In genomic region chr19:36120092-36120983, GRCh38 we compare ENCODE assay signal across 1 cellular context.
TF ChIP-seq lines count a peak whose summit lies in the region.

No MANE protein-coding gene starts in this region.

TF ChIP-seq in HepG2, 621 proteins besides CTCF, POLR2A, EP300 and RAD21 (continued from another document and continues in another):
- TF ChIP-seq ZNF687 (CRISPR knock-in tag; IDR thresholded peaks at IDR 0.05) (peak; percentile 97), SCMH1 (CRISPR knock-in tag; IDR thresholded peaks at IDR 0.05; ENCODE audit: borderline replicate concordance) (no peak), PHB2 (IDR thresholded peaks at IDR 0.05; ENCODE audit: partially characterized antibody) (no peak), ZNF282 (IDR thresholded peaks at IDR 0.05; ENCODE audit: partially characterized antibody) (no peak), ZBTB40 (IDR thresholded peaks at IDR 0.05) (no peak), ZBTB40 (CRISPR knock-in tag; IDR thresholded peaks at IDR 0.05) (no peak), ZNF101 (CRISPR knock-in tag; IDR thresholded peaks at IDR 0.05; ENCODE audit: borderline replicate concordance, low read depth) (no peak), ELK4 (CRISPR knock-in tag; IDR thresholded peaks at IDR 0.05; ENCODE audit: borderline replicate concordance) (no peak), DNMT1 (CRISPR knock-in tag; IDR thresholded peaks at IDR 0.05) (no peak; the same call in 1 of the 2 replicates), CERS6 (CRISPR knock-in tag; IDR thresholded peaks at IDR 0.05) (no peak), PHF5A (CRISPR knock-in tag; IDR thresholded peaks at IDR 0.05; ENCODE audit: low read depth, unreplicated experiment) (no peak), SP1 (IDR thresholded peaks at IDR 0.05) (no peak), SP1 (CRISPR knock-in tag; IDR thresholded peaks at IDR 0.05) (no peak; the same call in none of the 2 replicates), POGZ (CRISPR knock-in tag; IDR thresholded peaks at IDR 0.05) (peak; percentile 57; the same call in 1 of the 2 replicates), ONECUT2 (CRISPR knock-in tag; IDR thresholded peaks at IDR 0.05) (no peak), ZBED4 (CRISPR knock-in tag; IDR thresholded peaks at IDR 0.05; ENCODE audit: borderline replicate concordance) (peak; percentile 80; the same call in 1 of the 2 replicates), ZNF792 (CRISPR knock-in tag; IDR thresholded peaks at IDR 0.05) (0 out of 2 replicates have a peak, but pooled peaks have one; percentile 48), ZKSCAN1 (IDR thresholded peaks at IDR 0.05; ENCODE audit: low read length) (no peak), BCLAF1 (IDR thresholded peaks at IDR 0.05) (no peak), ZNF205 (CRISPR knock-in tag; IDR thresholded peaks at IDR 0.05) (0 out of 2 replicates have a peak, but pooled peaks have one; percentile 53), ZNF3 (CRISPR knock-in tag; IDR thresholded peaks at IDR 0.05) (no peak), ZNF777 (CRISPR knock-in tag; IDR thresholded peaks at IDR 0.05) (no peak), ZNF850 (CRISPR knock-in tag; conservative IDR thresholded peaks at IDR 0.05) (no peak), ZNF7 (CRISPR knock-in tag; IDR thresholded peaks at IDR 0.05) (no peak), ZBTB10 (CRISPR knock-in tag; IDR thresholded peaks at IDR 0.05; ENCODE audit: borderline replicate concordance) (peak; percentile 67; the same call in 1 of the 2 replicates)
